14 cellular contexts compared by ENCODE assay signal in genomic region chr20:25199473-25200265, GRCh38. TPM values are rescaled to one million over a fixed set of nuclear protein-coding genes. Genes with fewer than 3 reads are reported as not detected.
DNase-seq lines count a peak whose midpoint lies in the region; ATAC-seq and TF ChIP-seq lines count a peak whose summit lies in the region.
"Had no signal": no experiment of that assay in that cellular context is flagged by ENCODE, and none has a peak within 500 bp of the region (broad histone marks: within the 10 kb centered on the region; RNA-seq: fewer than 3 reads in every experiment).

No MANE protein-coding gene starts in this region.

- H3K4me1 ChIP-seq in right atrium auricular region, result peaks cover 0 to 44% of the 10 kb centered on the region in 2 donors
- peaks cover 13% of the 10 kb centered on the region for H3K4me1 ChIP-seq in foreskin keratinocyte
- peaks cover 16 to 39% (median 25%) of the 10 kb centered on the region in 4 donors for H3K4me1 ChIP-seq in upper lobe of left lung

- no peak for TF ChIP-seq POLR2A in upper lobe of left lung (IDR thresholded peaks at IDR 0.05)

- no peaks in the 10 kb centered on the region for H3K36me3 Mint-ChIP-seq in glutamatergic neuron (ENCODE audit: unreplicated experiment)
- peaks cover 7% of the 10 kb centered on the region for H3K36me3 Mint-ChIP-seq in type B pancreatic cell

- DNase-seq in right atrium auricular region (ENCODE audit: low spot score), result peak; percentile 58
- DNase-seq in cardiac septum (ENCODE audit: low spot score), result no peak
- DNase-seq in NCI-H82 (lab: John Stamatoyannopoulos, UW), result peak; percentile 57
- no peak for DNase-seq in glutamatergic neuron
- DNase-seq in type B pancreatic cell (ENCODE audit: extremely low spot score, unreplicated experiment), result no peak
- no peak for DNase-seq in foreskin keratinocyte
- DNase-seq in upper lobe of left lung, result no peak
- no peak for DNase-seq in central memory CD4-positive, alpha-beta T cell
- DNase-seq: activated CD4-positive, alpha-beta T cell treated with anti-CD3 and anti-CD28 coated beads, Interleukin-2, amount 50 U/mL, for 1 hour; nephron progenitor cell; SK-N-SH; stimulated activated CD4-positive, alpha-beta T cell treated with anti-CD3 and anti-CD28 coated beads, Interleukin-2, amount 100 ng/mL, for 24 hours had no signal

- no peak for TF ChIP-seq EP300 in upper lobe of left lung (IDR thresholded peaks at IDR 0.05)

- H3K9me3 ChIP-seq in right atrium auricular region (no peaks in the 10 kb centered on the region), upper lobe of left lung (no peaks in the 10 kb centered on the region)
- H3K9me3 ChIP-seq: SK-N-SH, suprapubic skin had no signal

- H3K4me1 Mint-ChIP-seq in glutamatergic neuron (ENCODE audit: low read depth, unreplicated experiment), result peaks cover 59% of the 10 kb centered on the region
- H3K4me1 Mint-ChIP-seq in type B pancreatic cell (ENCODE audit: unreplicated experiment), result peaks cover 43% of the 10 kb centered on the region

- H3K27me3 ChIP-seq in right atrium auricular region (no peaks in the 10 kb centered on the region), foreskin keratinocyte (no peaks in the 10 kb centered on the region), upper lobe of left lung (no peaks in the 10 kb centered on the region)
- H3K27me3 ChIP-seq: suprapubic skin had no signal

- H3K27ac ChIP-seq in right atrium auricular region (peak overlapping the region; percentile 95 to 98), foreskin keratinocyte (no peak overlapping the region), upper lobe of left lung (no peak overlapping the region)
- H3K27ac ChIP-seq: suprapubic skin had no signal

- no peak for ATAC-seq in foreskin keratinocyte
- no peak for ATAC-seq in upper lobe of left lung (ENCODE audit: low FRiP score in 2 of 2)

- peaks cover 13% of the 10 kb centered on the region for H3K9me3 Mint-ChIP-seq in glutamatergic neuron (ENCODE audit: unreplicated experiment)
- no peaks in the 10 kb centered on the region for H3K9me3 Mint-ChIP-seq in type B pancreatic cell

- TF ChIP-seq CTCF in right atrium auricular region (IDR thresholded peaks at IDR 0.05) (no peak), glutamatergic neuron (IDR thresholded peaks at IDR 0.05; ENCODE audit: partially characterized antibody, unreplicated experiment) (no peak), type B pancreatic cell (conservative IDR thresholded peaks at IDR 0.05) (no peak), foreskin keratinocyte (conservative IDR thresholded peaks at IDR 0.05) (no peak), upper lobe of left lung (IDR thresholded peaks at IDR 0.05) (no peak)

- peak overlapping the region; percentile 93 for H3K27ac Mint-ChIP-seq in glutamatergic neuron (ENCODE audit: unreplicated experiment)
- H3K27ac Mint-ChIP-seq in type B pancreatic cell, result peak overlapping the region; percentile 29
- H3K27ac Mint-ChIP-seq: nephron progenitor cell had no signal

- H3K36me3 ChIP-seq in right atrium auricular region (no peaks in the 10 kb centered on the region), upper lobe of left lung (no peaks in the 10 kb centered on the region)
- H3K36me3 ChIP-seq: suprapubic skin had no signal

- WGBS in upper lobe of left lung, 2 donors, result 84 to 86% methylated on average over 5 of the region's 5 CpGs

- intact Hi-C loops in cardiac septum (cut with DNase I), result loop anchor here (2.0 to 10.0 kb wide), 3 partner anchors 27 to 193 kb away; partner anchors contain the start of genes ABHD12 and ACSS1

- H3K4me3 Mint-ChIP-seq in glutamatergic neuron (ENCODE audit: unreplicated experiment) (peak overlapping the region; percentile 80), type B pancreatic cell (peak overlapping the region; percentile 62)
- H3K4me3 Mint-ChIP-seq: nephron progenitor cell had no signal

- H3K27me3 Mint-ChIP-seq in glutamatergic neuron (ENCODE audit: unreplicated experiment), result peaks cover 18% of the 10 kb centered on the region
- H3K27me3 Mint-ChIP-seq in type B pancreatic cell, result no peaks in the 10 kb centered on the region

- H3K4me3 ChIP-seq in right atrium auricular region (no peak overlapping the region), upper lobe of left lung (no peak overlapping the region)
- H3K4me3 ChIP-seq: HAP-1, suprapubic skin had no signal

RNA-seq across cellular contexts. Expression of gene ENTPD6, which starts 4.2 kb away (rescaled TPM):
- total RNA-seq in right atrium auricular region (100 to 1,000 TPM in 1 of 2 donors, 10 to 100 TPM in 1; 75.9 to 116 TPM), cardiac septum (102 TPM), glutamatergic neuron (ENCODE audit: unreplicated experiment) (191 TPM), type B pancreatic cell (ENCODE audit: low replicate concordance) (64.1 and 78.3 TPM in 2 replicates), foreskin keratinocyte (74.6 and 78.4 TPM in 2 replicates), upper lobe of left lung (100 to 1,000 TPM in 2 of 6 donors, 10 to 100 TPM in 4; 53.7 to 170 (median 81.7) TPM)
- polyA plus RNA-seq in foreskin keratinocyte, result 70.2 and 73.3 TPM in 2 replicates

RNA-seq across cellular contexts. Expression of gene PYGB, which starts 48.2 kb away (rescaled TPM):
- 100 to 1,000 TPM; 145 to 174 TPM for total RNA-seq in right atrium auricular region
- total RNA-seq in cardiac septum, result 386 TPM
- total RNA-seq in glutamatergic neuron (ENCODE audit: unreplicated experiment), result 295 TPM
- total RNA-seq in type B pancreatic cell (ENCODE audit: low replicate concordance), result 39.3 and 52.2 TPM in 2 replicates
- total RNA-seq in foreskin keratinocyte, result 311 and 439 TPM in 2 replicates
- polyA plus RNA-seq in foreskin keratinocyte, result 196 and 255 TPM in 2 replicates
- total RNA-seq in upper lobe of left lung, result 100 to 1,000 TPM in 3 of 6 donors, 10 to 100 TPM in 3; 59.4 to 128 (median 98.4) TPM

Comparison
In these comparisons a context has a peak if more than half of its experiments do, and no peak if none do; other contexts are left out.
1. DNase-seq: peak in right atrium auricular region (single experiment) and NCI-H82 (single experiment); none in cardiac septum (single experiment), glutamatergic neuron (single experiment), type B pancreatic cell (single experiment), foreskin keratinocyte (0 of 2), upper lobe of left lung (0 of 2) and central memory CD4-positive, alpha-beta T cell (single experiment).
2. H3K27ac ChIP-seq: peak in right atrium auricular region (2 of 2); none in foreskin keratinocyte (single experiment) and upper lobe of left lung (0 of 4).